12 cellular contexts compared by ENCODE assay signal in the genomic region with DNA sequence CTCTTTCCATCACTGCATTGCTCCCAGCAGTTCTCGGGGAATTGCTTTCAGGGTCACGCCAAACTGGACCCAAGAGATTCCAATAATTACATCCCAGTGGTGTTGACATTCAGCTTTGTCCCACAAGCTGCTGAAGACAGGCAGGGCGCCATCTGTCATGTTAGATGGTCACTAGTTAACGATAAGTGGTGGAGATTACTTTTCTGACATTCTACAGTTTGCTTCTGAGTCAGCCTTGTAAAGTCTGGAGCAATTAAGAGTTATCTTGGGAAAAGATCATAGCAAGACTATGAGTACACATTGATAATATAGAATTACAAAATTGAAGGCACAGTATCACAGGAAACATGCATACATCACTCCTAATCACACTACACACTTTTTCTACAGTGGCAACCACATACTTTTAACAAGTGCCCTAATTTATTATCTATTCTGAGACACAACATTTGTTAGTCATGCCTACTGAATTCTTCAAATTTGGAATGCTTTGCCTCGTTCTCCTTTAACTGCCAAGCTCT. TPM values are rescaled to one million over a fixed set of nuclear protein-coding genes. Genes with fewer than 3 reads are reported as not detected.
DNase-seq lines count a peak whose midpoint lies in the region; ATAC-seq and TF ChIP-seq lines count a peak whose summit lies in the region.
"Had no signal": no experiment of that assay in that cellular context is flagged by ENCODE, and none has a peak within 500 bp of the region (broad histone marks: within the 10 kb centered on the region; RNA-seq: fewer than 3 reads in every experiment).

No MANE protein-coding gene starts in this region.

- TF ChIP-seq CTCF in mammary epithelial cell (conservative IDR thresholded peaks at IDR 0.05 in 1 of 2, IDR thresholded peaks at IDR 0.05 in 1 of 2; ENCODE audit: extremely low read depth in 1 of 2, insufficient read depth in 1 of 2, low read depth in 1 of 2, low read length in 2 of 2) (no peak), omental fat pad (IDR thresholded peaks at IDR 0.05) (no peak), adrenal gland (IDR thresholded peaks at IDR 0.05) (no peak)
- no peak for TF ChIP-seq CTCF in CD8-positive, alpha-beta T cell (IDR thresholded peaks at IDR 0.05)

- POLR2A ChIA-PET in CD8-positive, alpha-beta T cell (lab: Charles Lee), result no interaction called here

- dilution Hi-C loops in mammary epithelial cell (cut with HindIII; ENCODE audit: low sequenced_read_pairs), result loop anchor here (5.0 kb wide), 1 partner anchor 85 kb away; no protein-coding TSS in a partner anchor

- no peak overlapping the region for H2AFZ ChIP-seq in mammary epithelial cell (ENCODE audit: low read depth, low read length)

- peak; percentile 70 for ATAC-seq in omental fat pad (ENCODE audit: low FRiP score)
- no peak for ATAC-seq in CD8-positive, alpha-beta T cell
- no peak for ATAC-seq in GM18520 (IDR thresholded peaks at IDR 0.05; ENCODE audit: unreplicated experiment)
- ATAC-seq: Right ventricle myocardium inferior had no signal

- H3K9me3 ChIP-seq in mammary epithelial cell (replicated peaks; ENCODE audit: insufficient read depth, low read length) (no peaks in the 10 kb centered on the region), adrenal gland (replicated peaks in 1 of 3) (no peaks in the 10 kb centered on the region)
- no peaks in the 10 kb centered on the region for H3K9me3 ChIP-seq in CD8-positive, alpha-beta T cell (ENCODE audit: low read length)

- no peaks in the 10 kb centered on the region for H3K9me3 Mint-ChIP-seq in CD8-positive, alpha-beta T cell
- H3K9me3 Mint-ChIP-seq: memory B cell; stimulated activated naive CD8-positive, alpha-beta T cell treated with anti-CD3 and anti-CD28 coated beads, Interleukin-15, Interleukin-2, amounts not matched to agents 100 ng/mL and 50 ng/mL, for 24 hours had no signal

- H3K9ac ChIP-seq in mammary epithelial cell (ENCODE audit: insufficient read depth, low read length), result no peak overlapping the region

- in situ Hi-C loops in mammary epithelial cell (cut with MboI; ENCODE audit: low sequenced_read_pairs in 2 of 2), result no loop called here

- CTCF ChIA-PET in mammary epithelial cell (lab: Charles Lee; ENCODE audit: low non-redundant PET), result no interaction called here
- CTCF ChIA-PET in CD8-positive, alpha-beta T cell (lab: Charles Lee), result no interaction called here

- H3K4me2 ChIP-seq in mammary epithelial cell (ENCODE audit: insufficient read depth, low read depth, low read length), result no peak overlapping the region

- peaks cover 89% of the 10 kb centered on the region for H3K79me2 ChIP-seq in mammary epithelial cell (ENCODE audit: insufficient read depth, low read length)

- no peaks in the 10 kb centered on the region for H3K36me3 Mint-ChIP-seq in CD8-positive, alpha-beta T cell
- H3K36me3 Mint-ChIP-seq: memory B cell had no signal

- intact Hi-C loops in mammary epithelial cell (cut with micrococcal nuclease) (no loop called here), adrenal gland (cut with DNase I) (no loop called here)
- intact Hi-C loops in CD8-positive, alpha-beta T cell (cut with DNase I, micrococcal nuclease), result no loop called here

- H3K4me1 Mint-ChIP-seq in CD8-positive, alpha-beta T cell (ENCODE audit: low read depth), result no peaks in the 10 kb centered on the region
- H3K4me1 Mint-ChIP-seq: memory B cell had no signal

- no peak for TF ChIP-seq POLR2A in adrenal gland (IDR thresholded peaks at IDR 0.05)

- no peaks in the 10 kb centered on the region for H4K20me1 ChIP-seq in mammary epithelial cell (ENCODE audit: insufficient read depth, low read length)

- H3K27ac ChIP-seq in mammary epithelial cell (ENCODE audit: insufficient read depth, low read depth, low read length), result no peak overlapping the region
- H3K27ac ChIP-seq in adrenal gland, result no peak overlapping the region
- H3K27ac ChIP-seq in CD8-positive, alpha-beta T cell (ENCODE audit: low read depth, low read length), result no peak overlapping the region

- DNase-seq in Daoy (ENCODE audit: low read depth) (peak; percentile 87), M059J (ENCODE audit: low read depth) (peak; percentile 94), mammary epithelial cell (peak; percentile 68), omental fat pad (ENCODE audit: low spot score) (no peak), NCI-H2081 treated with DMSO at 0.1 percent for 48 hours (lab: John Stamatoyannopoulos, UW) (no peak), adrenal gland (no peak)
- no peak for DNase-seq in CD8-positive, alpha-beta T cell

- no peaks in the 10 kb centered on the region for H3K27me3 Mint-ChIP-seq in CD8-positive, alpha-beta T cell (ENCODE audit: low read depth)
- H3K27me3 Mint-ChIP-seq: memory B cell; stimulated activated naive CD8-positive, alpha-beta T cell treated with anti-CD3 and anti-CD28 coated beads, Interleukin-15, Interleukin-2, amounts not matched to agents 100 ng/mL and 50 ng/mL, for 24 hours had no signal

- BruUV-seq in mammary epithelial cell (replicated peaks; lab: Mats Ljungman, UMichigan), result TSS peak; percentile 0

- H3K4me1 ChIP-seq in mammary epithelial cell (ENCODE audit: insufficient read depth, low read length) (peaks cover 2% of the 10 kb centered on the region), adrenal gland (replicated peaks in 1 of 2) (no peaks in the 10 kb centered on the region)
- H3K4me1 ChIP-seq in CD8-positive, alpha-beta T cell (ENCODE audit: insufficient read depth, low read length), result no peaks in the 10 kb centered on the region

- H3K4me3 Mint-ChIP-seq in CD8-positive, alpha-beta T cell, result no peak overlapping the region
- H3K4me3 Mint-ChIP-seq: memory B cell; stimulated activated naive CD8-positive, alpha-beta T cell treated with anti-CD3 and anti-CD28 coated beads, Interleukin-15, Interleukin-2, amounts not matched to agents 100 ng/mL and 50 ng/mL, for 24 hours had no signal

- H3K27me3 ChIP-seq in mammary epithelial cell (ENCODE audit: insufficient read depth, low read length) (no peaks in the 10 kb centered on the region), adrenal gland (no peaks in the 10 kb centered on the region)
- H3K27me3 ChIP-seq in CD8-positive, alpha-beta T cell (ENCODE audit: insufficient read depth, low read length), result no peaks in the 10 kb centered on the region

- H3K27ac Mint-ChIP-seq in CD8-positive, alpha-beta T cell, result no peak overlapping the region
- H3K27ac Mint-ChIP-seq: memory B cell; stimulated activated naive CD8-positive, alpha-beta T cell treated with anti-CD3 and anti-CD28 coated beads, Interleukin-15, Interleukin-2, amounts not matched to agents 100 ng/mL and 50 ng/mL, for 24 hours had no signal

- no peak overlapping the region for H3K4me3 ChIP-seq in mammary epithelial cell (replicated peaks in 1 of 3; ENCODE audit: insufficient read depth in 1 of 3, low read depth in 2 of 3, low read length in 3 of 3)
- H3K4me3 ChIP-seq in adrenal gland, result no peak overlapping the region
- no peak overlapping the region for H3K4me3 ChIP-seq in CD8-positive, alpha-beta T cell (ENCODE audit: low read depth, low read length)

- H3K36me3 ChIP-seq in mammary epithelial cell (ENCODE audit: insufficient read depth, low read length) (peaks cover 31% of the 10 kb centered on the region), adrenal gland (replicated peaks in 1 of 2) (no peaks in the 10 kb centered on the region)
- no peaks in the 10 kb centered on the region for H3K36me3 ChIP-seq in CD8-positive, alpha-beta T cell (ENCODE audit: insufficient read depth, low read length)

- WGBS in mammary epithelial cell (ENCODE audit: low coverage, missing lambda C conversion rate), result 67% methylated on average over 5 of the region's 5 CpGs
- 49 to 67% (median 59%) methylated on average over 5 of the region's 5 CpGs for WGBS in adrenal gland, 4 donors

RNA-seq across cellular contexts. Expression of gene SEMA3C, which starts 41.9 kb away (rescaled TPM):
- 63.5 and 123 TPM in 2 replicates for total RNA-seq in Daoy (2014; rRNA removed; shearing (Covaris generic))
- 116 and 143 TPM in 2 replicates for total RNA-seq in M059J (2014; rRNA removed; shearing (Covaris generic))
- 100 to 1,000 TPM; 312 to 708 TPM for total RNA-seq in mammary epithelial cell
- 140 TPM for polyA plus RNA-seq in mammary epithelial cell
- 473 TPM for polyA minus RNA-seq in mammary epithelial cell
- 100 to 1,000 TPM in 2 of 4 donors, 10 to 100 TPM in 2; 46.2 to 201 (median 126) TPM for total RNA-seq in omental fat pad
- total RNA-seq in adrenal gland, result 10 to 100 TPM in 4 of 8 donors, 1 to 10 TPM in 4; 4.5 to 20.5 (median 8.4) TPM
- polyA plus RNA-seq in adrenal gland, result 1 to 10 TPM; 2.4 to 2.9 (median 2.6) TPM
- total RNA-seq in CD8-positive, alpha-beta T cell, result not detected
- total RNA-seq: activated CD8-positive, alpha-beta memory T cell treated with anti-CD3 and anti-CD28 coated beads for 36 hours had no signal

Comparison
In these comparisons a context has a peak if more than half of its experiments do, and no peak if none do; other contexts are left out.
1. DNase-seq: peak in Daoy (single experiment), M059J (single experiment) and mammary epithelial cell (single experiment); none in omental fat pad (single experiment), NCI-H2081 treated with DMSO at 0.1 percent for 48 hours (single experiment), adrenal gland (0 of 7) and CD8-positive, alpha-beta T cell (0 of 7).
2. RNA of gene SEMA3C, which starts 41.9 kb away (total RNA-seq): 312 to 708 TPM in mammary epithelial cell, 46.2 to 201 TPM in omental fat pad, 116 to 143 TPM in M059J, 63.5 to 123 TPM in Daoy and 4.5 to 20.5 TPM in adrenal gland; not detected in CD8-positive, alpha-beta T cell; every median in the first group is over 4 times any median in the second.